ENCODE assay signal across 34 cellular contexts in the genomic region with DNA sequence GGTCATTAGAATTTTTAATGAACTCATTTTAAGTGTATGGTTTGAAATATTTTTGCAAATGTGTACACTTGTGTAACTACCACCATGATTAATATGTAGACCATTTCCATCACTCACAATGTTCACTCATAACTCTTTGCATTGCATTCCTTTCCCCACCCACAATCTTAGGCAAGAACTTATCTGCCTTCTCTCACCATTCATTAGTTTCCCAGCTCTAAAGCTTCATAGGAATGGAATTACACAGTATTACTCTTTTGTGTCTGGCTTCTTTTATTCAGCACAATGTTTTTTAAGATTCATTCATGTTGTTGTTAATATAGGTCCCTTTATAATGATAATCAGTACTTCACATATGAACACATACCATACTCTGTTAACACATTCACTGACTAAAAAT.
DNase-seq lines count a peak whose midpoint lies in the region; ATAC-seq, FAIRE-seq and TF ChIP-seq lines count a peak whose summit lies in the region.
"Had no signal": no experiment of that assay in that cellular context is flagged by ENCODE, and none has a peak within 500 bp of the region (broad histone marks: within the 10 kb centered on the region; RNA-seq: fewer than 3 reads in every experiment).

No MANE protein-coding gene starts in this region.

- H3K4me3 Mint-ChIP-seq in natural killer cell, result no peak overlapping the region
- H3K4me3 Mint-ChIP-seq in natural killer cell treated with Interleukin-12 subunit alpha and Interleukin-12 subunit beta and Interleukin-15 and Interleukin-18, amount 100 ng/mL, for 72 hours, result no peak overlapping the region
- H3K4me3 Mint-ChIP-seq in progenitor cell of endocrine pancreas (ENCODE audit: low read depth), result no peak overlapping the region
- H3K4me3 Mint-ChIP-seq: naive B cell; T-helper 1 cell treated with Interleukin-12 subunit alpha and Interleukin-12 subunit beta and Interleukin-4 antibody, amounts not matched to agents 30 μg/mL and 1 μg/mL, for 36 hours had no signal

- FAIRE-seq in urothelium cell line (lab: Jason Lieb, UNC), result peak; percentile 23
- FAIRE-seq: G401.6, HTR-8/SVneo, islet of Langerhans, TTC549 had no signal

- no peaks in the 10 kb centered on the region for H3K9me3 ChIP-seq in left lung
- H3K9me3 ChIP-seq: body of pancreas, SK-N-SH, testis, uterus had no signal

- TF ChIP-seq CTCF in natural killer cell (IDR thresholded peaks at IDR 0.05) (no peak), epithelial cell of esophagus (IDR thresholded peaks at IDR 0.05; ENCODE audit: insufficient read depth, low read depth, low read length, missing control alignments) (no peak), left lung (IDR thresholded peaks at IDR 0.05) (no peak), progenitor cell of endocrine pancreas (IDR thresholded peaks at IDR 0.05; ENCODE audit: unreplicated experiment) (no peak)

- H3K4me1 ChIP-seq in left lung, result no peaks in the 10 kb centered on the region
- H3K4me1 ChIP-seq: body of pancreas, testis, uterus had no signal

- H3K27me3 ChIP-seq in left lung, result no peaks in the 10 kb centered on the region
- H3K27me3 ChIP-seq: body of pancreas, testis, uterus had no signal

- H3K27ac ChIP-seq in left lung, result no peak overlapping the region
- H3K27ac ChIP-seq: body of pancreas, testis, uterus had no signal

- H3K9me3 Mint-ChIP-seq in natural killer cell (no peaks in the 10 kb centered on the region), progenitor cell of endocrine pancreas (ENCODE audit: low read depth) (no peaks in the 10 kb centered on the region)
- H3K9me3 Mint-ChIP-seq in natural killer cell treated with Interleukin-12 subunit alpha and Interleukin-12 subunit beta and Interleukin-15 and Interleukin-18, amount 100 ng/mL, for 72 hours, result no peaks in the 10 kb centered on the region
- H3K9me3 Mint-ChIP-seq: naive B cell; T-helper 1 cell treated with Interleukin-12 subunit alpha and Interleukin-12 subunit beta and Interleukin-4 antibody, amounts not matched to agents 30 μg/mL and 1 μg/mL, for 36 hours had no signal

- no peaks in the 10 kb centered on the region for H3K36me3 Mint-ChIP-seq in natural killer cell
- peaks cover 16% of the 10 kb centered on the region for H3K36me3 Mint-ChIP-seq in natural killer cell treated with Interleukin-12 subunit alpha and Interleukin-12 subunit beta and Interleukin-15 and Interleukin-18, amount 100 ng/mL, for 72 hours
- no peaks in the 10 kb centered on the region for H3K36me3 Mint-ChIP-seq in progenitor cell of endocrine pancreas (ENCODE audit: insufficient read depth)

- H3K4me3 ChIP-seq in epithelial cell of esophagus (ENCODE audit: low read length), result no peak overlapping the region
- H3K4me3 ChIP-seq in left lung, result no peak overlapping the region
- H3K4me3 ChIP-seq: body of pancreas, testis, uterus had no signal

- peak overlapping the region; percentile 4 to 26 for H3K27ac Mint-ChIP-seq in natural killer cell
- H3K27ac Mint-ChIP-seq in natural killer cell treated with Interleukin-12 subunit alpha and Interleukin-12 subunit beta and Interleukin-15 and Interleukin-18, amount 100 ng/mL, for 72 hours, result no peak overlapping the region
- H3K27ac Mint-ChIP-seq in progenitor cell of endocrine pancreas, result no peak overlapping the region
- H3K27ac Mint-ChIP-seq: naive B cell; T-helper 1 cell treated with Interleukin-12 subunit alpha and Interleukin-12 subunit beta and Interleukin-4 antibody, amounts not matched to agents 30 μg/mL and 1 μg/mL, for 36 hours had no signal

- H3K27me3 Mint-ChIP-seq in natural killer cell (ENCODE audit: low read depth in 2 of 2) (no peaks in the 10 kb centered on the region), progenitor cell of endocrine pancreas (no peaks in the 10 kb centered on the region)
- H3K27me3 Mint-ChIP-seq in natural killer cell treated with Interleukin-12 subunit alpha and Interleukin-12 subunit beta and Interleukin-15 and Interleukin-18, amount 100 ng/mL, for 72 hours, result no peaks in the 10 kb centered on the region
- H3K27me3 Mint-ChIP-seq: naive B cell had no signal

- DNase-seq in natural killer cell (no peak), epithelial cell of esophagus (ENCODE audit: low read depth) (peak; percentile 91), left lung (no peak), urothelium cell line (ENCODE audit: low spot score) (no peak), occipital lobe (lab: John Stamatoyannopoulos, UW) (no peak), progenitor cell of endocrine pancreas (ENCODE audit: low spot score, unreplicated experiment) (no peak)
- no peak for DNase-seq in natural killer cell treated with Interleukin-12 subunit alpha and Interleukin-12 subunit beta and Interleukin-15 and Interleukin-18, amount 100 ng/mL, for 72 hours (ENCODE audit: low spot score)
- DNase-seq: 8988T; activated CD4-positive, alpha-beta T cell treated with anti-CD3 and anti-CD28 coated beads, Interleukin-2, amount 50 U/mL, for 1 hour; activated CD4-positive, CD25-positive, alpha-beta regulatory T cell; activated gamma-delta T cell; activated T-cell treated with anti-CD3 and anti-CD28 coated beads, Interleukin-2, amount 50 U/mL, for 1 hour; body of pancreas; C1 segment of cervical spinal cord; COR-L47; KBM-7; midbrain; naive B cell; NCI-H1092 treated with DMSO at 0.1 percent for 48 hours; NCI-H187; NCI-H2171; NCI-H510A; SK-N-SH; stimulated activated CD4-positive, alpha-beta T cell treated with anti-CD3 and anti-CD28 coated beads, Interleukin-2, amount 100 ng/mL, for 24 hours; stimulated activated naive CD8-positive, alpha-beta T cell treated with anti-CD3 and anti-CD28 coated beads, Interleukin-15, Interleukin-2, amounts not matched to agents 100 U/mL and 50 U/mL, for 24 hours; testis; uterus had no signal

- H3K36me3 ChIP-seq in left lung, result no peaks in the 10 kb centered on the region
- H3K36me3 ChIP-seq: uterus had no signal

- intact Hi-C loops in natural killer cell (cut with micrococcal nuclease), result no loop called here
- intact Hi-C loops in left lung (cut with DNase I), result no loop called here

- peaks cover 12 to 18% of the 10 kb centered on the region in 2 donors for H3K4me1 Mint-ChIP-seq in natural killer cell
- H3K4me1 Mint-ChIP-seq in natural killer cell treated with Interleukin-12 subunit alpha and Interleukin-12 subunit beta and Interleukin-15 and Interleukin-18, amount 100 ng/mL, for 72 hours (ENCODE audit: low read depth in 2 of 2), result peaks cover 18 to 22% of the 10 kb centered on the region in 2 donors
- peaks cover 6% of the 10 kb centered on the region for H3K4me1 Mint-ChIP-seq in progenitor cell of endocrine pancreas (ENCODE audit: low read depth)

- ATAC-seq in natural killer cell (no peak), left lung (peak; percentile 52), GM21576 (IDR thresholded peaks at IDR 0.05; ENCODE audit: unreplicated experiment) (no peak)
- no peak for ATAC-seq in natural killer cell treated with Interleukin-12 subunit alpha and Interleukin-12 subunit beta and Interleukin-15 and Interleukin-18, amount 100 ng/mL, for 72 hours
- ATAC-seq: body of pancreas; Right ventricle myocardium inferior; stimulated activated naive CD8-positive, alpha-beta T cell treated with anti-CD3 and anti-CD28 coated beads, Interleukin-15, Interleukin-2, amounts not matched to agents 100 U/mL and 50 U/mL, for 24 hours had no signal

Comparison
In these comparisons a context has a peak if more than half of its experiments do, and no peak if none do; other contexts are left out.
1. H3K27ac Mint-ChIP-seq: peak in natural killer cell (2 of 2); none in natural killer cell treated with Interleukin-12 subunit alpha and Interleukin-12 subunit beta and Interleukin-15 and Interleukin-18, amount 100 ng/mL, for 72 hours (0 of 2) and progenitor cell of endocrine pancreas (single experiment).